In the genomic region with DNA sequence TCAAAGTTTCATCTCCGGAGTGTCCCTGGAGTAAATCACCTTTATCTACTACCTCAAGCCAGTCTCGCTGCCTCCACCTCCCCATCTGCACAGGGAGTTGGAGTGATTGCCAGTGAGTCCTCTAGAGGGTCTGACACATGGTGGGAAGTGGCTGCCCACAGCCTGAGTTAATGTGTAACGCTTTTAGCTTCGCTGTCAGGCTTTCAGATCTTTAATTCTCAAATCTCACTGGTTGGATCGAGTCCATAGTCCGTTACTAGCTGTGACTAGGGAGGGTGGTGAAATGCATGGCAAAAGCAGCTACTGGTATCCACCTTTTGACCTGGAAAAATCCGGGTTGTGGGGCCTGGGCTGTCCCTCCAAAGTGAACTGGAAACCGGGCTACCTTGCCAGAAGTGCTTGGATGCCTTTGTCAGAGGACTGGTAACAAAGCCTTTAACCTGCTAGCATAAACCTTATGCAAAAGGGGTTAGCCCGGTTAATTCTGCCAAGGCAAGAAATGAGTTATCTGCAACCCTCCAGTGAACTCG, we compare ENCODE assay signal across 1 cellular context.
A peak's percentile ranks its signal among the peaks of the same experiment; 100 is the strongest.
TF ChIP-seq lines count a peak whose summit lies in the region.

No MANE protein-coding gene starts in this region.

TF ChIP-seq in HepG2, 621 proteins besides CTCF, POLR2A, EP300 and RAD21 (continued from another document and continues in another):
- TF ChIP-seq, protein P1, sequence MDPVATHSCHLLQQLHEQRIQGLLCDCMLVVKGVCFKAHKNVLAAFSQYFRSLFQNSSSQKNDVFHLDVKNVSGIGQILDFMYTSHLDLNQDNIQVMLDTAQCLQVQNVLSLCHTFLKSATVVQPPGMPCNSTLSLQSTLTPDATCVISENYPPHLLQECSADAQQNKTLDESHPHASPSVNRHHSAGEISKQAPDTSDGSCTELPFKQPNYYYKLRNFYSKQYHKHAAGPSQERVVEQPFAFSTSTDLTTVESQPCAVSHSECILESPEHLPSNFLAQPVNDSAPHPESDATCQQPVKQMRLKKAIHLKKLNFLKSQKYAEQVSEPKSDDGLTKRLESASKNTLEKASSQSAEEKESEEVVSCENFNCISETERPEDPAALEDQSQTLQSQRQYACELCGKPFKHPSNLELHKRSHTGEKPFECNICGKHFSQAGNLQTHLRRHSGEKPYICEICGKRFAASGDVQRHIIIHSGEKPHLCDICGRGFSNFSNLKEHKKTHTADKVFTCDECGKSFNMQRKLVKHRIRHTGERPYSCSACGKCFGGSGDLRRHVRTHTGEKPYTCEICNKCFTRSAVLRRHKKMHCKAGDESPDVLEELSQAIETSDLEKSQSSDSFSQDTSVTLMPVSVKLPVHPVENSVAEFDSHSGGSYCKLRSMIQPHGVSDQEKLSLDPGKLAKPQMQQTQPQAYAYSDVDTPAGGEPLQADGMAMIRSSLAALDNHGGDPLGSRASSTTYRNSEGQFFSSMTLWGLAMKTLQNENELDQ (CRISPR knock-in tag; IDR thresholded peaks at IDR 0.05; ENCODE audit: borderline replicate concordance): no peak
- TF ChIP-seq MED13 (CRISPR knock-in tag; IDR thresholded peaks at IDR 0.05) (0 out of 2 replicates have a peak, but pooled peaks have one; percentile 17), TBX2 (CRISPR knock-in tag; IDR thresholded peaks at IDR 0.05; ENCODE audit: borderline replicate concordance) (peak; percentile 56), SP1 (IDR thresholded peaks at IDR 0.05) (no peak), SP1 (CRISPR knock-in tag; IDR thresholded peaks at IDR 0.05) (no peak), ZNF549 (CRISPR knock-in tag; IDR thresholded peaks at IDR 0.05) (no peak), ADNP (CRISPR knock-in tag; IDR thresholded peaks at IDR 0.05) (no peak), NR2C2 (CRISPR knock-in tag; IDR thresholded peaks at IDR 0.05; ENCODE audit: borderline replicate concordance) (no peak), KLF9 (CRISPR knock-in tag; IDR thresholded peaks at IDR 0.05; ENCODE audit: low read depth) (no peak), ZNF292 (CRISPR knock-in tag; IDR thresholded peaks at IDR 0.05; ENCODE audit: borderline replicate concordance, low read depth) (0 out of 2 replicates have a peak, but pooled peaks have one; percentile 10), ZNF557 (CRISPR knock-in tag; IDR thresholded peaks at IDR 0.05) (no peak), TAF15 (IDR thresholded peaks at IDR 0.05; ENCODE audit: low read depth, low read length, poor library complexity, severe bottlenecking) (no peak), ZNF234 (CRISPR knock-in tag; conservative IDR thresholded peaks at IDR 0.05) (no peak), ZC3H4 (CRISPR knock-in tag; IDR thresholded peaks at IDR 0.05; ENCODE audit: borderline replicate concordance) (no peak), ZNF883 (CRISPR knock-in tag; IDR thresholded peaks at IDR 0.05; ENCODE audit: not compliant biosample characterization) (no peak), HDAC1 (CRISPR knock-in tag; IDR thresholded peaks at IDR 0.05) (peak; percentile 45; the same call in 1 of the 2 replicates), ZNF724P (CRISPR knock-in tag; IDR thresholded peaks at IDR 0.05; ENCODE audit: borderline replicate concordance) (0 out of 2 replicates have a peak, but pooled peaks have one; percentile 25), ZNF569 (CRISPR knock-in tag; IDR thresholded peaks at IDR 0.05; ENCODE audit: borderline replicate concordance) (no peak), RFX5 (IDR thresholded peaks at IDR 0.05; ENCODE audit: low read depth, low read length) (peak; percentile 45; the same call in 1 of the 2 replicates), XBP1 (CRISPR knock-in tag; IDR thresholded peaks at IDR 0.05) (no peak), RFXAP (CRISPR knock-in tag; IDR thresholded peaks at IDR 0.05; ENCODE audit: borderline replicate concordance) (peak; percentile 68; the same call in 1 of the 2 replicates), NR3C1 (CRISPR knock-in tag; IDR thresholded peaks at IDR 0.05) (no peak), ZNF263 (CRISPR knock-in tag; IDR thresholded peaks at IDR 0.05) (no peak), KDM2A (CRISPR knock-in tag; IDR thresholded peaks at IDR 0.05; ENCODE audit: borderline replicate concordance, low read depth) (no peak), ZNF614 (CRISPR knock-in tag; IDR thresholded peaks at IDR 0.05; ENCODE audit: borderline replicate concordance) (0 out of 2 replicates have a peak, but pooled peaks have one; percentile 13), SP140L (CRISPR knock-in tag; IDR thresholded peaks at IDR 0.05; ENCODE audit: borderline replicate concordance) (no peak), ZNF329 (CRISPR knock-in tag; IDR thresholded peaks at IDR 0.05; ENCODE audit: low read depth) (no peak), NCOR1 (IDR thresholded peaks at IDR 0.05; ENCODE audit: borderline replicate concordance, low read length) (peak; percentile 70), SMARCE1 (IDR thresholded peaks at IDR 0.05; ENCODE audit: borderline replicate concordance) (no peak)
- TF ChIP-seq, protein P2, sequence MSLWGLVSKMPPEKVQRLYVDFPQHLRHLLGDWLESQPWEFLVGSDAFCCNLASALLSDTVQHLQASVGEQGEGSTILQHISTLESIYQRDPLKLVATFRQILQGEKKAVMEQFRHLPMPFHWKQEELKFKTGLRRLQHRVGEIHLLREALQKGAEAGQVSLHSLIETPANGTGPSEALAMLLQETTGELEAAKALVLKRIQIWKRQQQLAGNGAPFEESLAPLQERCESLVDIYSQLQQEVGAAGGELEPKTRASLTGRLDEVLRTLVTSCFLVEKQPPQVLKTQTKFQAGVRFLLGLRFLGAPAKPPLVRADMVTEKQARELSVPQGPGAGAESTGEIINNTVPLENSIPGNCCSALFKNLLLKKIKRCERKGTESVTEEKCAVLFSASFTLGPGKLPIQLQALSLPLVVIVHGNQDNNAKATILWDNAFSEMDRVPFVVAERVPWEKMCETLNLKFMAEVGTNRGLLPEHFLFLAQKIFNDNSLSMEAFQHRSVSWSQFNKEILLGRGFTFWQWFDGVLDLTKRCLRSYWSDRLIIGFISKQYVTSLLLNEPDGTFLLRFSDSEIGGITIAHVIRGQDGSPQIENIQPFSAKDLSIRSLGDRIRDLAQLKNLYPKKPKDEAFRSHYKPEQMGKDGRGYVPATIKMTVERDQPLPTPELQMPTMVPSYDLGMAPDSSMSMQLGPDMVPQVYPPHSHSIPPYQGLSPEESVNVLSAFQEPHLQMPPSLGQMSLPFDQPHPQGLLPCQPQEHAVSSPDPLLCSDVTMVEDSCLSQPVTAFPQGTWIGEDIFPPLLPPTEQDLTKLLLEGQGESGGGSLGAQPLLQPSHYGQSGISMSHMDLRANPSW (CRISPR knock-in tag; IDR thresholded peaks at IDR 0.05; ENCODE audit: borderline replicate concordance): no peak; the same call in 1 of the 2 replicates
- TF ChIP-seq, protein P3, sequence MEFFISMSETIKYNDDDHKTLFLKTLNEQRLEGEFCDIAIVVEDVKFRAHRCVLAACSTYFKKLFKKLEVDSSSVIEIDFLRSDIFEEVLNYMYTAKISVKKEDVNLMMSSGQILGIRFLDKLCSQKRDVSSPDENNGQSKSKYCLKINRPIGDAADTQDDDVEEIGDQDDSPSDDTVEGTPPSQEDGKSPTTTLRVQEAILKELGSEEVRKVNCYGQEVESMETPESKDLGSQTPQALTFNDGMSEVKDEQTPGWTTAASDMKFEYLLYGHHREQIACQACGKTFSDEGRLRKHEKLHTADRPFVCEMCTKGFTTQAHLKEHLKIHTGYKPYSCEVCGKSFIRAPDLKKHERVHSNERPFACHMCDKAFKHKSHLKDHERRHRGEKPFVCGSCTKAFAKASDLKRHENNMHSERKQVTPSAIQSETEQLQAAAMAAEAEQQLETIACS (CRISPR knock-in tag; IDR thresholded peaks at IDR 0.05): 0 out of 2 replicates have a peak, but pooled peaks have one; percentile 1
- TF ChIP-seq, protein P4, sequence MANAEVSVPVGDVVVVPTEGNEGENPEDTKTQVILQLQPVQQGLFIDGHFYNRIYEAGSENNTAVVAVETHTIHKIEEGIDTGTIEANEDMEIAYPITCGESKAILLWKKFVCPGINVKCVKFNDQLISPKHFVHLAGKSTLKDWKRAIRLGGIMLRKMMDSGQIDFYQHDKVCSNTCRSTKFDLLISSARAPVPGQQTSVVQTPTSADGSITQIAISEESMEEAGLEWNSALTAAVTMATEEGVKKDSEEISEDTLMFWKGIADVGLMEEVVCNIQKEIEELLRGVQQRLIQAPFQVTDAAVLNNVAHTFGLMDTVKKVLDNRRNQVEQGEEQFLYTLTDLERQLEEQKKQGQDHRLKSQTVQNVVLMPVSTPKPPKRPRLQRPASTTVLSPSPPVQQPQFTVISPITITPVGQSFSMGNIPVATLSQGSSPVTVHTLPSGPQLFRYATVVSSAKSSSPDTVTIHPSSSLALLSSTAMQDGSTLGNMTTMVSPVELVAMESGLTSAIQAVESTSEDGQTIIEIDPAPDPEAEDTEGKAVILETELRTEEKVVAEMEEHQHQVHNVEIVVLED (CRISPR knock-in tag; IDR thresholded peaks at IDR 0.05; ENCODE audit: borderline replicate concordance): 0 out of 2 replicates have a peak, but pooled peaks have one; percentile 12
- TF ChIP-seq, protein P5, sequence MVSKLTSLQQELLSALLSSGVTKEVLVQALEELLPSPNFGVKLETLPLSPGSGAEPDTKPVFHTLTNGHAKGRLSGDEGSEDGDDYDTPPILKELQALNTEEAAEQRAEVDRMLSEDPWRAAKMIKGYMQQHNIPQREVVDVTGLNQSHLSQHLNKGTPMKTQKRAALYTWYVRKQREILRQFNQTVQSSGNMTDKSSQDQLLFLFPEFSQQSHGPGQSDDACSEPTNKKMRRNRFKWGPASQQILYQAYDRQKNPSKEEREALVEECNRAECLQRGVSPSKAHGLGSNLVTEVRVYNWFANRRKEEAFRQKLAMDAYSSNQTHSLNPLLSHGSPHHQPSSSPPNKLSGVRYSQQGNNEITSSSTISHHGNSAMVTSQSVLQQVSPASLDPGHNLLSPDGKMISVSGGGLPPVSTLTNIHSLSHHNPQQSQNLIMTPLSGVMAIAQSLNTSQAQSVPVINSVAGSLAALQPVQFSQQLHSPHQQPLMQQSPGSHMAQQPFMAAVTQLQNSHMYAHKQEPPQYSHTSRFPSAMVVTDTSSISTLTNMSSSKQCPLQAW (CRISPR knock-in tag; IDR thresholded peaks at IDR 0.05): peak; percentile 91; the same call in 1 of the 2 replicates
- TF ChIP-seq, protein P6, sequence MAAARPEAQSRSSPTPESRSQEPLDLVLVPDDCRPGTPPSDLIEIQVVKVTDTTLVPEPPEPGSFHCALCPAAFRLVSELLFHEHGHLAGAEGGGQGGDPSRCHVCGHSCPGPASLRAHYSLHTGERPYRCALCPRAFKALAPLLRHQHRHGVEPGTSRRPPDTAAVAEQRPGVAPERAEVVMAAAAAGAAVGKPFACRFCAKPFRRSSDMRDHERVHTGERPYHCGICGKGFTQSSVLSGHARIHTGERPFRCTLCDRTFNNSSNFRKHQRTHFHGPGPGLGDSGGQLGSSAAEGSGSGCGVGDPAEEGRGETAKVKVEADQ (CRISPR knock-in tag; IDR thresholded peaks at IDR 0.05; ENCODE audit: borderline replicate concordance): peak; percentile 23; the same call in 1 of the 2 replicates
- TF ChIP-seq, protein P7, sequence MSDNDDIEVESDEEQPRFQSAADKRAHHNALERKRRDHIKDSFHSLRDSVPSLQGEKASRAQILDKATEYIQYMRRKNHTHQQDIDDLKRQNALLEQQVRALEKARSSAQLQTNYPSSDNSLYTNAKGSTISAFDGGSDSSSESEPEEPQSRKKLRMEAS (IDR thresholded peaks at IDR 0.05): peak; percentile 54
- TF ChIP-seq, protein P8, sequence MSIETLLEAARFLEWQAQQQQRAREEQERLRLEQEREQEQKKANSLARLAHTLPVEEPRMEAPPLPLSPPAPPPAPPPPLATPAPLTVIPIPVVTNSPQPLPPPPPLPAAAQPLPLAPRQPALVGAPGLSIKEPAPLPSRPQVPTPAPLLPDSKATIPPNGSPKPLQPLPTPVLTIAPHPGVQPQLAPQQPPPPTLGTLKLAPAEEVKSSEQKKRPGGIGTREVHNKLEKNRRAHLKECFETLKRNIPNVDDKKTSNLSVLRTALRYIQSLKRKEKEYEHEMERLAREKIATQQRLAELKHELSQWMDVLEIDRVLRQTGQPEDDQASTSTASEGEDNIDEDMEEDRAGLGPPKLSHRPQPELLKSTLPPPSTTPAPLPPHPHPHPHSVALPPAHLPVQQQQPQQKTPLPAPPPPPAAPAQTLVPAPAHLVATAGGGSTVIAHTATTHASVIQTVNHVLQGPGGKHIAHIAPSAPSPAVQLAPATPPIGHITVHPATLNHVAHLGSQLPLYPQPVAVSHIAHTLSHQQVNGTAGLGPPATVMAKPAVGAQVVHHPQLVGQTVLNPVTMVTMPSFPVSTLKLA (IDR thresholded peaks at IDR 0.05): no peak
- TF ChIP-seq, protein P9, sequence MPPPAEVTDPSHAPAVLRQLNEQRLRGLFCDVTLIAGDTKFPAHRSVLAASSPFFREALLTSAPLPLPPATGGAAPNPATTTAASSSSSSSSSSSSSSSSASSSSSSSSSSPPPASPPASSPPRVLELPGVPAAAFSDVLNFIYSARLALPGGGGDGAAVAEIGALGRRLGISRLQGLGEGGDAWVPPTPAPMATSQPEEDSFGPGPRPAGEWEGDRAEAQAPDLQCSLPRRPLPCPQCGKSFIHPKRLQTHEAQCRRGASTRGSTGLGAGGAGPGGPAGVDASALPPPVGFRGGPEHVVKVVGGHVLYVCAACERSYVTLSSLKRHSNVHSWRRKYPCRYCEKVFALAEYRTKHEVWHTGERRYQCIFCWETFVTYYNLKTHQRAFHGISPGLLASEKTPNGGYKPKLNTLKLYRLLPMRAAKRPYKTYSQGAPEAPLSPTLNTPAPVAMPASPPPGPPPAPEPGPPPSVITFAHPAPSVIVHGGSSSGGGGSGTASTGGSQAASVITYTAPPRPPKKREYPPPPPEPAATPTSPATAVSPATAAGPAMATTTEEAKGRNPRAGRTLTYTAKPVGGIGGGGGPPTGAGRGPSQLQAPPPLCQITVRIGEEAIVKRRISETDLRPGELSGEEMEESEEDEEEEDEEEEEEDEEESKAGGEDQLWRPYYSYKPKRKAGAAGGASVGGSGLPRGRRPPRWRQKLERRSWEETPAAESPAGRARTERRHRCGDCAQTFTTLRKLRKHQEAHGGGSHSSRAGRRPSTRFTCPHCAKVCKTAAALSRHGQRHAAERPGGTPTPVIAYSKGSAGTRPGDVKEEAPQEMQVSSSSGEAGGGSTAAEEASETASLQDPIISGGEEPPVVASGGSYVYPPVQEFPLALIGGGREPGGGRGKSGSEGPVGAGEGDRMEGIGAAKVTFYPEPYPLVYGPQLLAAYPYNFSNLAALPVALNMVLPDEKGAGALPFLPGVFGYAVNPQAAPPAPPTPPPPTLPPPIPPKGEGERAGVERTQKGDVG (CRISPR knock-in tag; IDR thresholded peaks at IDR 0.05; ENCODE audit: borderline replicate concordance): no peak
- TF ChIP-seq, protein P10, sequence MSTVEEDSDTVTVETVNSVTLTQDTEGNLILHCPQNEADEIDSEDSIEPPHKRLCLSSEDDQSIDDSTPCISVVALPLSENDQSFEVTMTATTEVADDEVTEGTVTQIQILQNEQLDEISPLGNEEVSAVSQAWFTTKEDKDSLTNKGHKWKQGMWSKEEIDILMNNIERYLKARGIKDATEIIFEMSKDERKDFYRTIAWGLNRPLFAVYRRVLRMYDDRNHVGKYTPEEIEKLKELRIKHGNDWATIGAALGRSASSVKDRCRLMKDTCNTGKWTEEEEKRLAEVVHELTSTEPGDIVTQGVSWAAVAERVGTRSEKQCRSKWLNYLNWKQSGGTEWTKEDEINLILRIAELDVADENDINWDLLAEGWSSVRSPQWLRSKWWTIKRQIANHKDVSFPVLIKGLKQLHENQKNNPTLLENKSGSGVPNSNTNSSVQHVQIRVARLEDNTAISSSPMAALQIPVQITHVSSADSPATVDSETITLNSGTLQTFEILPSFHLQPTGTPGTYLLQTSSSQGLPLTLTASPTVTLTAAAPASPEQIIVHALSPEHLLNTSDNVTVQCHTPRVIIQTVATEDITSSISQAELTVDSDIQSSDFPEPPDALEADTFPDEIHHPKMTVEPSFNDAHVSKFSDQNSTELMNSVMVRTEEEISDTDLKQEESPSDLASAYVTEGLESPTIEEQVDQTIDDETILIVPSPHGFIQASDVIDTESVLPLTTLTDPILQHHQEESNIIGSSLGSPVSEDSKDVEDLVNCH (CRISPR knock-in tag; IDR thresholded peaks at IDR 0.05): no peak
